Comparison of ENCODE assay signal across 34 cellular contexts in genomic region chr6:110561708-110562107, GRCh38.
DNase-seq lines count a peak whose midpoint lies in the region; ATAC-seq, FAIRE-seq and TF ChIP-seq lines count a peak whose summit lies in the region.
"Had no signal": no experiment of that assay in that cellular context is flagged by ENCODE, and none has a peak within 500 bp of the region (broad histone marks: within the 10 kb centered on the region; RNA-seq: fewer than 3 reads in every experiment).

No MANE protein-coding gene starts in this region.

- POLR2A ChIA-PET in CD4-positive, alpha-beta memory T cell (lab: Charles Lee; ENCODE audit: partially characterized antibody) = interaction anchor here (1.3 to 4.4 kb wide), 4 partner anchors 18 to 396 kb away, joined by 4 to 55 read pairs (median 9); partner anchors contain the start of genes AMD1 and GTF3C6

- H3K27ac Mint-ChIP-seq in CD4-positive, alpha-beta memory T cell = peak overlapping the region; percentile 59 to 93 (median 84)
- H3K27ac Mint-ChIP-seq in naive B cell = peak overlapping the region in 2 of 6 donors; percentile 47 to 50

- peak; percentile 52 to 63 for ATAC-seq in naive B cell (ENCODE audit: low read depth in 2 of 2)
- no peak for ATAC-seq in pancreas
- ATAC-seq: body of pancreas, SK-N-SH treated with all-trans-retinoic acid at 6 μM for 48 hours had no signal

- CTCF ChIA-PET in CD4-positive, alpha-beta memory T cell (lab: Charles Lee; ENCODE audit: partially characterized antibody) = interaction anchor here (0.9 to 2.5 kb wide), 5 partner anchors 16 to 317 kb away, joined by 3 to 8 read pairs (median 5); no protein-coding TSS in a partner anchor

- no peak for DNase-seq in CD4-positive, alpha-beta memory T cell
- peak; percentile 2 for DNase-seq in NCI-H69 (lab: John Stamatoyannopoulos, UW)
- no peak for DNase-seq in naive B cell
- no peak for DNase-seq in D341Med (ENCODE audit: low spot score)
- no peak for DNase-seq in frontal cortex (ENCODE audit: low spot score in 2 of 2)
- DNase-seq in pancreas = no peak
- DNase-seq: activated CD4-positive, alpha-beta T cell treated with anti-CD3 and anti-CD28 coated beads for 4 hours; activated T-cell treated with anti-CD3 and anti-CD28 coated beads, Interleukin-2, amount 50 U/mL, for 48 hours; body of pancreas; C1 segment of cervical spinal cord; cerebellar nuclear complex; foreskin fibroblast; GOT3; head of caudate nucleus; islet precursor cell; left ventricle myocardium inferior; mesendoderm; NCI-H1105; NCI-H187 treated with DMSO at 0.1 percent for 48 hours; NCI-H526; Right ventricle myocardium superior; sigmoid colon; stimulated activated CD4-positive, alpha-beta T cell treated with anti-CD3 and anti-CD28 coated beads, Interleukin-12 subunit alpha, Interleukin-12 subunit beta, amount 100 ng/mL, for 4 hours; stimulated activated CD4-positive, alpha-beta T cell treated with anti-CD3 and anti-CD28 coated beads, Interleukin-2, amount 100 ng/mL, for 48 hours; tibial artery had no signal

- H3K4me2 ChIP-seq in BLaER1 = peak overlapping the region; percentile 76

- H3K27me3 ChIP-seq in BLaER1 (no peaks in the 10 kb centered on the region), pancreas (no peaks in the 10 kb centered on the region)
- no peaks in the 10 kb centered on the region for H3K27me3 ChIP-seq in CD4-positive, alpha-beta memory T cell (ENCODE audit: insufficient read depth, low read length)
- H3K27me3 ChIP-seq: body of pancreas, esophagus muscularis mucosa, neutrophil, sigmoid colon, tibial artery, vagina had no signal

- H3K27ac ChIP-seq in BLaER1 = peak overlapping the region; percentile 57; the same call in 1 of the 2 replicates
- no peak overlapping the region for H3K27ac ChIP-seq in CD4-positive, alpha-beta memory T cell (ENCODE audit: low read depth, low read length)
- H3K27ac ChIP-seq in pancreas = no peak overlapping the region
- H3K27ac ChIP-seq: body of pancreas, esophagus muscularis mucosa, left ventricle myocardium inferior, neutrophil, prostate gland, sigmoid colon, tibial artery, vagina had no signal

- no peak overlapping the region for H3K9ac ChIP-seq in BLaER1

- no peaks in the 10 kb centered on the region for H3K27me3 Mint-ChIP-seq in CD4-positive, alpha-beta memory T cell
- no peaks in the 10 kb centered on the region for H3K27me3 Mint-ChIP-seq in naive B cell

- intact Hi-C loops in CD4-positive, alpha-beta memory T cell (cut with micrococcal nuclease) = no loop called here
- intact Hi-C loops in pancreas (cut with DNase I) = no loop called here

- peaks cover 0 to 8% (median 1%) of the 10 kb centered on the region in 8 donors for H3K9me3 Mint-ChIP-seq in CD4-positive, alpha-beta memory T cell
- H3K9me3 Mint-ChIP-seq in naive B cell = peaks cover 0 to 14% (median 10%) of the 10 kb centered on the region in 7 donors

- H4K20me1 ChIP-seq in BLaER1 = no peaks in the 10 kb centered on the region

- H3K4me1 ChIP-seq in BLaER1 (peaks cover 56% of the 10 kb centered on the region), pancreas (peaks cover 0 to 4% (median 0%) of the 10 kb centered on the region in 3 donors)
- H3K4me1 ChIP-seq in CD4-positive, alpha-beta memory T cell (ENCODE audit: insufficient read depth, low read length) = peaks cover 38% of the 10 kb centered on the region
- H3K4me1 ChIP-seq: prostate gland, tibial artery, vagina had no signal

- H3K9me3 ChIP-seq in BLaER1 (peaks cover 15% of the 10 kb centered on the region), pancreas (no peaks in the 10 kb centered on the region)
- H3K9me3 ChIP-seq in CD4-positive, alpha-beta memory T cell (ENCODE audit: control insufficient read depth in 1 of 2, low read length in 2 of 2) = no peaks in the 10 kb centered on the region
- H3K9me3 ChIP-seq: body of pancreas, esophagus muscularis mucosa, neutrophil, prostate gland, sigmoid colon, vagina had no signal

- no peak overlapping the region for H3K4me3 ChIP-seq in BLaER1
- no peak overlapping the region for H3K4me3 ChIP-seq in CD4-positive, alpha-beta memory T cell (ENCODE audit: low read length in 2 of 2)
- H3K4me3 ChIP-seq in pancreas = no peak overlapping the region
- H3K4me3 ChIP-seq: body of pancreas, esophagus muscularis mucosa, left ventricle myocardium inferior, prostate gland, sigmoid colon, tibial artery, vagina had no signal

- no peaks in the 10 kb centered on the region for H3K36me3 ChIP-seq in BLaER1
- H3K36me3 ChIP-seq in CD4-positive, alpha-beta memory T cell (ENCODE audit: insufficient read depth, low read length) = no peaks in the 10 kb centered on the region
- no peaks in the 10 kb centered on the region for H3K36me3 ChIP-seq in pancreas
- H3K36me3 ChIP-seq: esophagus muscularis mucosa, left ventricle myocardium inferior, neutrophil, prostate gland, sigmoid colon, tibial artery, vagina had no signal

- H3K4me1 Mint-ChIP-seq in CD4-positive, alpha-beta memory T cell = peaks cover 35 to 65% (median 45%) of the 10 kb centered on the region in 4 donors
- H3K4me1 Mint-ChIP-seq in naive B cell = peaks cover 18 to 29% (median 22%) of the 10 kb centered on the region in 3 donors

- TF ChIP-seq CTCF in pancreas (IDR thresholded peaks at IDR 0.05) = no peak

- no peak for FAIRE-seq in frontal cortex (lab: Jason Lieb, UNC)
- FAIRE-seq in pancreas (lab: Jason Lieb, UNC) = no peak
- FAIRE-seq: endometrium, GM18507, GM19239 had no signal

- H3K4me3 Mint-ChIP-seq in CD4-positive, alpha-beta memory T cell = peak overlapping the region in 5 of 8 donors; percentile 8 to 53 (median 44)
- H3K4me3 Mint-ChIP-seq in naive B cell = peak overlapping the region in 3 of 8 donors; percentile 22 to 37 (median 33)

- H3K36me3 Mint-ChIP-seq in CD4-positive, alpha-beta memory T cell = no peaks in the 10 kb centered on the region
- H3K36me3 Mint-ChIP-seq in naive B cell = no peaks in the 10 kb centered on the region

Comparison
In these comparisons a context has a peak if more than half of its experiments do, and no peak if none do; other contexts are left out.
1. ATAC-seq: peak in naive B cell (2 of 2); none in pancreas (0 of 4).